1 cellular context compared by ENCODE assay signal in the genomic region with DNA sequence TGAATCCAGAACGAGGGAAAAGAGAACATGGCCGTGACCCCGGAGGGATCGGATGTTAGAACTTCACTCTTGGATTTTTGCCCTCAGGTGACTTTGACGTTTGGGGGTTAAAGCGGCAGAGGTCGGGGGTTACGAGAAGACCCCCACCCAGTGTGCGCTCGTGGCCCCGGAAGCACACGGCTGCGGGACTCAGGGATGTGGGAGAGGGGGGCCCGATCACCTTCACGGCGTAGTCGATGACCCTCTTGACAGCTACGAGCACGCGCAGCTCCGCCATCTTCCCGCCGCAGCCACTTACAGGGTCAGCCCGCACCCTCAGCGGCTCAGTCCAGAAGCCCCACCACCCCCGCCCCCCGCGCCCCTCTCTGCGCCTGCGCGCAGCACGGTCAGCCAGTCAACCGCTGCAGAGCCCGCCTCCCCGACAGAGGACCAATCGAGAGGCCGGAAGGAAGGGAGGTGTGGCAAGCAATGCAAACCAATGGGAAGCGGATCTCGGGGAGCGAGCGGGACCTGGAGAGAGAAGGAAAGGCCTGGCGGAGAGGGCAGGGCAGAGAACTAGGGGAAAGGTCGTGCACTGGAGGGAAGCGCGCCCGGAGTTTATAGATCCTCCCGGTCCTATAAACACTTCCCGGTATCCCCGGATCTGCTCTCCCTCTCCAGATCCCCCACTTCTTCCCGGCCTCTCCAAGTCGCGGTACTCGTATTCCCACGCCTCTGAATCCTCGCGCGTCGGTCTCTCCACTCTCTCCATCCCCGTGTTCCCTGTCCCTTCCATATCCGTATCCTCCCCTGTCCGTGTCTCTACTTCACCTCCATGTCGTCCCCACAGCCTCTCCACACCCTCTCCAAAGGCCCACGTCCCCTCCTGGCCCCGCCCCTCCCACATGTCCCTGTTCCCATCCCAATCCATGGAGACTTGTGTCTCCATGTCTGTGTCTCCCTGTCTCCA.
TF ChIP-seq lines count a peak whose summit lies in the region.

A gene (minus strand): TSS at position 339 of the 949 bp plus-strand sequence. CDS start 62 bp downstream, at position 277.

TF ChIP-seq in WTC11, 78 proteins besides CTCF, POLR2A, EP300 and RAD21 (continued from another document):
- TF ChIP-seq, protein P1, sequence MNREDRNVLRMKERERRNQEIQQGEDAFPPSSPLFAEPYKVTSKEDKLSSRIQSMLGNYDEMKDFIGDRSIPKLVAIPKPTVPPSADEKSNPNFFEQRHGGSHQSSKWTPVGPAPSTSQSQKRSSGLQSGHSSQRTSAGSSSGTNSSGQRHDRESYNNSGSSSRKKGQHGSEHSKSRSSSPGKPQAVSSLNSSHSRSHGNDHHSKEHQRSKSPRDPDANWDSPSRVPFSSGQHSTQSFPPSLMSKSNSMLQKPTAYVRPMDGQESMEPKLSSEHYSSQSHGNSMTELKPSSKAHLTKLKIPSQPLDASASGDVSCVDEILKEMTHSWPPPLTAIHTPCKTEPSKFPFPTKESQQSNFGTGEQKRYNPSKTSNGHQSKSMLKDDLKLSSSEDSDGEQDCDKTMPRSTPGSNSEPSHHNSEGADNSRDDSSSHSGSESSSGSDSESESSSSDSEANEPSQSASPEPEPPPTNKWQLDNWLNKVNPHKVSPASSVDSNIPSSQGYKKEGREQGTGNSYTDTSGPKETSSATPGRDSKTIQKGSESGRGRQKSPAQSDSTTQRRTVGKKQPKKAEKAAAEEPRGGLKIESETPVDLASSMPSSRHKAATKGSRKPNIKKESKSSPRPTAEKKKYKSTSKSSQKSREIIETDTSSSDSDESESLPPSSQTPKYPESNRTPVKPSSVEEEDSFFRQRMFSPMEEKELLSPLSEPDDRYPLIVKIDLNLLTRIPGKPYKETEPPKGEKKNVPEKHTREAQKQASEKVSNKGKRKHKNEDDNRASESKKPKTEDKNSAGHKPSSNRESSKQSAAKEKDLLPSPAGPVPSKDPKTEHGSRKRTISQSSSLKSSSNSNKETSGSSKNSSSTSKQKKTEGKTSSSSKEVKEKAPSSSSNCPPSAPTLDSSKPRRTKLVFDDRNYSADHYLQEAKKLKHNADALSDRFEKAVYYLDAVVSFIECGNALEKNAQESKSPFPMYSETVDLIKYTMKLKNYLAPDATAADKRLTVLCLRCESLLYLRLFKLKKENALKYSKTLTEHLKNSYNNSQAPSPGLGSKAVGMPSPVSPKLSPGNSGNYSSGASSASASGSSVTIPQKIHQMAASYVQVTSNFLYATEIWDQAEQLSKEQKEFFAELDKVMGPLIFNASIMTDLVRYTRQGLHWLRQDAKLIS (CRISPR knock-in tag; IDR thresholded peaks at IDR 0.05; ENCODE audit: borderline replicate concordance) = no peak
- TF ChIP-seq SP1 (CRISPR knock-in tag; conservative IDR thresholded peaks at IDR 0.05) (no peak; the same call in 1 of the 2 replicates), FOXK1 (CRISPR knock-in tag; IDR thresholded peaks at IDR 0.05) (no peak), ZNF671 (CRISPR knock-in tag; IDR thresholded peaks at IDR 0.05) (no peak), FOXJ3 (CRISPR knock-in tag; IDR thresholded peaks at IDR 0.05; ENCODE audit: borderline replicate concordance) (no peak), NFATC4 (CRISPR knock-in tag; IDR thresholded peaks at IDR 0.05) (no peak), NFYB (CRISPR knock-in tag; conservative IDR thresholded peaks at IDR 0.05; ENCODE audit: low read depth) (0 out of 2 replicates have a peak, but pooled peaks have one; percentile 19)
- TF ChIP-seq, protein P2, sequence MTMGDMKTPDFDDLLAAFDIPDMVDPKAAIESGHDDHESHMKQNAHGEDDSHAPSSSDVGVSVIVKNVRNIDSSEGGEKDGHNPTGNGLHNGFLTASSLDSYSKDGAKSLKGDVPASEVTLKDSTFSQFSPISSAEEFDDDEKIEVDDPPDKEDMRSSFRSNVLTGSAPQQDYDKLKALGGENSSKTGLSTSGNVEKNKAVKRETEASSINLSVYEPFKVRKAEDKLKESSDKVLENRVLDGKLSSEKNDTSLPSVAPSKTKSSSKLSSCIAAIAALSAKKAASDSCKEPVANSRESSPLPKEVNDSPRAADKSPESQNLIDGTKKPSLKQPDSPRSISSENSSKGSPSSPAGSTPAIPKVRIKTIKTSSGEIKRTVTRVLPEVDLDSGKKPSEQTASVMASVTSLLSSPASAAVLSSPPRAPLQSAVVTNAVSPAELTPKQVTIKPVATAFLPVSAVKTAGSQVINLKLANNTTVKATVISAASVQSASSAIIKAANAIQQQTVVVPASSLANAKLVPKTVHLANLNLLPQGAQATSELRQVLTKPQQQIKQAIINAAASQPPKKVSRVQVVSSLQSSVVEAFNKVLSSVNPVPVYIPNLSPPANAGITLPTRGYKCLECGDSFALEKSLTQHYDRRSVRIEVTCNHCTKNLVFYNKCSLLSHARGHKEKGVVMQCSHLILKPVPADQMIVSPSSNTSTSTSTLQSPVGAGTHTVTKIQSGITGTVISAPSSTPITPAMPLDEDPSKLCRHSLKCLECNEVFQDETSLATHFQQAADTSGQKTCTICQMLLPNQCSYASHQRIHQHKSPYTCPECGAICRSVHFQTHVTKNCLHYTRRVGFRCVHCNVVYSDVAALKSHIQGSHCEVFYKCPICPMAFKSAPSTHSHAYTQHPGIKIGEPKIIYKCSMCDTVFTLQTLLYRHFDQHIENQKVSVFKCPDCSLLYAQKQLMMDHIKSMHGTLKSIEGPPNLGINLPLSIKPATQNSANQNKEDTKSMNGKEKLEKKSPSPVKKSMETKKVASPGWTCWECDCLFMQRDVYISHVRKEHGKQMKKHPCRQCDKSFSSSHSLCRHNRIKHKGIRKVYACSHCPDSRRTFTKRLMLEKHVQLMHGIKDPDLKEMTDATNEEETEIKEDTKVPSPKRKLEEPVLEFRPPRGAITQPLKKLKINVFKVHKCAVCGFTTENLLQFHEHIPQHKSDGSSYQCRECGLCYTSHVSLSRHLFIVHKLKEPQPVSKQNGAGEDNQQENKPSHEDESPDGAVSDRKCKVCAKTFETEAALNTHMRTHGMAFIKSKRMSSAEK (CRISPR knock-in tag; IDR thresholded peaks at IDR 0.05; ENCODE audit: borderline replicate concordance) = no peak
- TF ChIP-seq, protein P3, sequence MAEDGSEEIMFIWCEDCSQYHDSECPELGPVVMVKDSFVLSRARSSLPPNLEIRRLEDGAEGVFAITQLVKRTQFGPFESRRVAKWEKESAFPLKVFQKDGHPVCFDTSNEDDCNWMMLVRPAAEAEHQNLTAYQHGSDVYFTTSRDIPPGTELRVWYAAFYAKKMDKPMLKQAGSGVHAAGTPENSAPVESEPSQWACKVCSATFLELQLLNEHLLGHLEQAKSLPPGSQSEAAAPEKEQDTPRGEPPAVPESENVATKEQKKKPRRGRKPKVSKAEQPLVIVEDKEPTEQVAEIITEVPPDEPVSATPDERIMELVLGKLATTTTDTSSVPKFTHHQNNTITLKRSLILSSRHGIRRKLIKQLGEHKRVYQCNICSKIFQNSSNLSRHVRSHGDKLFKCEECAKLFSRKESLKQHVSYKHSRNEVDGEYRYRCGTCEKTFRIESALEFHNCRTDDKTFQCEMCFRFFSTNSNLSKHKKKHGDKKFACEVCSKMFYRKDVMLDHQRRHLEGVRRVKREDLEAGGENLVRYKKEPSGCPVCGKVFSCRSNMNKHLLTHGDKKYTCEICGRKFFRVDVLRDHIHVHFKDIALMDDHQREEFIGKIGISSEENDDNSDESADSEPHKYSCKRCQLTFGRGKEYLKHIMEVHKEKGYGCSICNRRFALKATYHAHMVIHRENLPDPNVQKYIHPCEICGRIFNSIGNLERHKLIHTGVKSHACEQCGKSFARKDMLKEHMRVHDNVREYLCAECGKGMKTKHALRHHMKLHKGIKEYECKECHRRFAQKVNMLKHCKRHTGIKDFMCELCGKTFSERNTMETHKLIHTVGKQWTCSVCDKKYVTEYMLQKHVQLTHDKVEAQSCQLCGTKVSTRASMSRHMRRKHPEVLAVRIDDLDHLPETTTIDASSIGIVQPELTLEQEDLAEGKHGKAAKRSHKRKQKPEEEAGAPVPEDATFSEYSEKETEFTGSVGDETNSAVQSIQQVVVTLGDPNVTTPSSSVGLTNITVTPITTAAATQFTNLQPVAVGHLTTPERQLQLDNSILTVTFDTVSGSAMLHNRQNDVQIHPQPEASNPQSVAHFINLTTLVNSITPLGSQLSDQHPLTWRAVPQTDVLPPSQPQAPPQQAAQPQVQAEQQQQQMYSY (CRISPR knock-in tag; IDR thresholded peaks at IDR 0.05) = peak; percentile 38; the same call in 1 of the 2 replicates
- TF ChIP-seq, protein P4, sequence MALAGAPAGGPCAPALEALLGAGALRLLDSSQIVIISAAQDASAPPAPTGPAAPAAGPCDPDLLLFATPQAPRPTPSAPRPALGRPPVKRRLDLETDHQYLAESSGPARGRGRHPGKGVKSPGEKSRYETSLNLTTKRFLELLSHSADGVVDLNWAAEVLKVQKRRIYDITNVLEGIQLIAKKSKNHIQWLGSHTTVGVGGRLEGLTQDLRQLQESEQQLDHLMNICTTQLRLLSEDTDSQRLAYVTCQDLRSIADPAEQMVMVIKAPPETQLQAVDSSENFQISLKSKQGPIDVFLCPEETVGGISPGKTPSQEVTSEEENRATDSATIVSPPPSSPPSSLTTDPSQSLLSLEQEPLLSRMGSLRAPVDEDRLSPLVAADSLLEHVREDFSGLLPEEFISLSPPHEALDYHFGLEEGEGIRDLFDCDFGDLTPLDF (CRISPR knock-in tag; IDR thresholded peaks at IDR 0.05) = no peak
- TF ChIP-seq, protein P5, sequence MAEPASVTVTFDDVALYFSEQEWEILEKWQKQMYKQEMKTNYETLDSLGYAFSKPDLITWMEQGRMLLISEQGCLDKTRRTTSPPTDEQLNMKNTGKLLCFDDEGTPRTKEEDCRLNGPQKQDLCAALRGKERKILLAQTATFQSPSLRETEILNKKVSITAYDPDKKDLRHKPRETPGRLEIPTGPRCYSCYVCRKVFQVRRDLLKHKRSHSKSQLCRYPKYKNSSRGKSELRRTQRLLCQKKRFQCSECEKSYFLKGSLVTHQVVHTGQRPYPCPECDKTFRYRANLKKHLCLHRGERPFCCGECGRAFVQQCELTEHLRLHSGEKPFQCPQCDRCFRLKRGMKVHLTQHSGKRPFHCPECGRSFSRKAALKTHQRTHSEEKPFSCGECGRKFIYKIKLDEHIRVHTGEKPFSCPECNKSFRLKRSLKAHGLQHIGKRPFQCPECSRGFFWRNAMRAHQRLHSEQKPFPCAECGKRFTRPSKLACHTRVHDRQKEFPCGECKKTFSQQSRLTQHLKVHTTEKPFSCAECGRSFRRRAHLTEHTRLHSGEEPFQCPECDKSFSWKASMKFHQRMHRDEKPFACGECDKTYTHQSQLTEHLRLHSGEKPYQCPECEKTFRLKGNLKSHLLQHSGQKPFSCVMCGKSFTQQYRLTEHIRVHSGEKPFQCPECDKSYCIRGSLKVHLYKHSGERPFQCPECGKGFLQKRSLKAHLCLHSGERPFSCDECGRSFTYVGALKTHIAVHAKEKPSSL (CRISPR knock-in tag; conservative IDR thresholded peaks at IDR 0.05) = no peak
TF ChIP-seq in WTC11: peak in this region for 6.
